ENCODE assay signal across 8 cellular contexts in genomic region chr4:54090804-54091623, GRCh38. TPM values are rescaled to one million over a fixed set of nuclear protein-coding genes. Genes with fewer than 3 reads are reported as not detected.
DNase-seq lines count a peak whose midpoint lies in the region; ATAC-seq and TF ChIP-seq lines count a peak whose summit lies in the region.

No MANE protein-coding gene starts in this region.

- H3K4me3 ChIP-seq in heart left ventricle = peak overlapping the region; percentile 25 to 62 (median 50)

- no peak for TF ChIP-seq CTCF in heart left ventricle (IDR thresholded peaks at IDR 0.05)

- peak; percentile 42 for DNase-seq in activated CD4-positive, alpha-beta T cell treated with anti-CD3 and anti-CD28 coated beads for 36 hours
- no peak for DNase-seq in activated CD4-positive, alpha-beta T cell treated with anti-CD3 and anti-CD28 coated beads, Interleukin-2, amount 50 U/mL, for 48 hours
- no peak for DNase-seq in activated T-cell treated with anti-CD3 and anti-CD28 coated beads, Interleukin-2, amount 50 U/mL, for 4 hours
- peak; percentile 25 to 66 (median 54) for DNase-seq in heart left ventricle
- DNase-seq in renal cortical epithelial cell (ENCODE audit: low read depth) = peak; percentile 63
- DNase-seq in occipital lobe (lab: John Stamatoyannopoulos, UW) = no peak
- no peak for DNase-seq in NCI-H2107 treated with DMSO at 0.1 percent for 48 hours (lab: John Stamatoyannopoulos, UW; ENCODE audit: unreplicated experiment)

- no peaks in the 10 kb centered on the region for H3K9me3 Mint-ChIP-seq in activated CD4-positive, alpha-beta T cell treated with anti-CD3 and anti-CD28 coated beads for 36 hours (ENCODE audit: low read depth)
- H3K9me3 Mint-ChIP-seq in activated T-cell treated with anti-CD3 and anti-CD28 coated beads, Interleukin-2, amount 50 U/mL, for 4 hours = no peaks in the 10 kb centered on the region

- no peak overlapping the region for H3K27ac Mint-ChIP-seq in activated CD4-positive, alpha-beta T cell treated with anti-CD3 and anti-CD28 coated beads for 36 hours

- CTCF ChIA-PET in activated CD4-positive, alpha-beta T cell treated with anti-CD3 and anti-CD28 coated beads for 36 hours (lab: Charles Lee) = interaction anchor here (1.5 kb wide), 1 partner anchor 159 kb away, joined by 4 read pairs; no protein-coding TSS in a partner anchor

- H3K27me3 ChIP-seq in heart left ventricle = peaks cover 21 to 53% (median 40%) of the 10 kb centered on the region in 9 donors

- peaks cover 29% of the 10 kb centered on the region for H3K4me1 Mint-ChIP-seq in activated CD4-positive, alpha-beta T cell treated with anti-CD3 and anti-CD28 coated beads for 36 hours
- peaks cover 22% of the 10 kb centered on the region for H3K4me1 Mint-ChIP-seq in activated T-cell treated with anti-CD3 and anti-CD28 coated beads, Interleukin-2, amount 50 U/mL, for 4 hours (ENCODE audit: low read depth)

- TF ChIP-seq POLR2A in heart left ventricle (IDR thresholded peaks at IDR 0.05) = no peak

- peak overlapping the region in 2 of 12 donors; percentile 4 to 5 for H3K27ac ChIP-seq in heart left ventricle

- no peaks in the 10 kb centered on the region for H3K36me3 ChIP-seq in heart left ventricle

- WGBS in heart left ventricle, 4 donors = 19 to 22% (median 20%) methylated on average over 25 to 27 of the region's 27 CpGs

- POLR2A ChIA-PET in activated CD4-positive, alpha-beta T cell treated with anti-CD3 and anti-CD28 coated beads for 36 hours (lab: Charles Lee) = no interaction called here

- H3K4me3 Mint-ChIP-seq in activated CD4-positive, alpha-beta T cell treated with anti-CD3 and anti-CD28 coated beads for 36 hours = peak overlapping the region; percentile 76
- peak overlapping the region; percentile 86 for H3K4me3 Mint-ChIP-seq in activated T-cell treated with anti-CD3 and anti-CD28 coated beads, Interleukin-2, amount 50 U/mL, for 4 hours

- no peaks in the 10 kb centered on the region for H3K36me3 Mint-ChIP-seq in activated CD4-positive, alpha-beta T cell treated with anti-CD3 and anti-CD28 coated beads for 36 hours (ENCODE audit: low read depth)
- H3K36me3 Mint-ChIP-seq in activated T-cell treated with anti-CD3 and anti-CD28 coated beads, Interleukin-2, amount 50 U/mL, for 4 hours (ENCODE audit: insufficient read depth) = no peaks in the 10 kb centered on the region

- peaks cover 0 to 24% (median 9%) of the 10 kb centered on the region in 12 donors for H3K4me1 ChIP-seq in heart left ventricle

- intact Hi-C loops in activated CD4-positive, alpha-beta T cell treated with anti-CD3 and anti-CD28 coated beads for 36 hours (cut with DNase I, micrococcal nuclease) = loop anchor here (1.0 to 10.0 kb wide), 4 partner anchors 26 to 166 kb away; partner anchors contain the start of gene CHIC2 (in 2 of the 2)
- intact Hi-C loops in heart left ventricle (cut with DNase I) = no loop called here

- peak; percentile 30 for ATAC-seq in activated CD4-positive, alpha-beta T cell treated with anti-CD3 and anti-CD28 coated beads for 36 hours
- ATAC-seq in HG03354 (IDR thresholded peaks at IDR 0.05; ENCODE audit: poor library complexity, severe bottlenecking, unreplicated experiment) (peak; percentile 60), heart left ventricle (peak; percentile 63 to 85 (median 79))
- ATAC-seq in activated T-cell treated with anti-CD3 and anti-CD28 coated beads, Interleukin-2, amount 50 U/mL, for 4 hours = peak; percentile 55 to 59

- H3K27me3 Mint-ChIP-seq in activated CD4-positive, alpha-beta T cell treated with anti-CD3 and anti-CD28 coated beads for 36 hours = peaks cover 51% of the 10 kb centered on the region
- H3K27me3 Mint-ChIP-seq in activated T-cell treated with anti-CD3 and anti-CD28 coated beads, Interleukin-2, amount 50 U/mL, for 4 hours (ENCODE audit: low read depth) = peaks cover 42% of the 10 kb centered on the region

- no peaks in the 10 kb centered on the region for H3K9me3 ChIP-seq in heart left ventricle

RNA-seq across cellular contexts. Expression of gene GSX2, which starts 8.9 kb away (rescaled TPM):
- not detected for total RNA-seq in activated CD4-positive, alpha-beta T cell treated with anti-CD3 and anti-CD28 coated beads for 36 hours
- not detected for total RNA-seq in activated T-cell treated with anti-CD3 and anti-CD28 coated beads, Interleukin-2, amount 50 U/mL, for 4 hours
- total RNA-seq in heart left ventricle = not detected
- under 1 TPM in 1 of 2 donors, not detected in 1; 0.04 TPM for polyA plus RNA-seq in heart left ventricle
- total RNA-seq in renal cortical epithelial cell = not detected in 2 replicates
- total RNA-seq in occipital lobe = 1.1 TPM

RNA-seq across cellular contexts. Expression of gene CHIC2, which starts 26.6 kb away (rescaled TPM):
- 10 to 100 TPM; 14.7 to 17.7 TPM for total RNA-seq in activated CD4-positive, alpha-beta T cell treated with anti-CD3 and anti-CD28 coated beads for 36 hours
- 10 to 100 TPM; 25.6 to 28.8 (median 27.7) TPM for total RNA-seq in activated T-cell treated with anti-CD3 and anti-CD28 coated beads, Interleukin-2, amount 50 U/mL, for 4 hours
- total RNA-seq in heart left ventricle (10 to 100 TPM in 6 of 9 donors, 1 to 10 TPM in 3; 5.5 to 17.3 (median 11.2) TPM), renal cortical epithelial cell (29.7 and 44.6 TPM in 2 replicates), occipital lobe (51.3 TPM)
- polyA plus RNA-seq in heart left ventricle = 10 to 100 TPM in 1 of 2 donors, 1 to 10 TPM in 1; 5.9 to 17.8 TPM

Comparison
In these comparisons a context has a peak if more than half of its experiments do, and no peak if none do; other contexts are left out.
1. DNase-seq: peak in activated CD4-positive, alpha-beta T cell treated with anti-CD3 and anti-CD28 coated beads for 36 hours (single experiment), heart left ventricle (5 of 5) and renal cortical epithelial cell (single experiment); none in activated CD4-positive, alpha-beta T cell treated with anti-CD3 and anti-CD28 coated beads, Interleukin-2, amount 50 U/mL, for 48 hours (0 of 2), activated T-cell treated with anti-CD3 and anti-CD28 coated beads, Interleukin-2, amount 50 U/mL, for 4 hours (single experiment), occipital lobe (single experiment) and NCI-H2107 treated with DMSO at 0.1 percent for 48 hours (single experiment).
2. intact Hi-C loops: an anchor here in activated CD4-positive, alpha-beta T cell treated with anti-CD3 and anti-CD28 coated beads for 36 hours (1.0 to 10.0 kb wide); none called in heart left ventricle.
3. Peak in every context shown above with its lines, with median percentiles within 50 percentile points of each other: ATAC-seq.